In the genomic region with DNA sequence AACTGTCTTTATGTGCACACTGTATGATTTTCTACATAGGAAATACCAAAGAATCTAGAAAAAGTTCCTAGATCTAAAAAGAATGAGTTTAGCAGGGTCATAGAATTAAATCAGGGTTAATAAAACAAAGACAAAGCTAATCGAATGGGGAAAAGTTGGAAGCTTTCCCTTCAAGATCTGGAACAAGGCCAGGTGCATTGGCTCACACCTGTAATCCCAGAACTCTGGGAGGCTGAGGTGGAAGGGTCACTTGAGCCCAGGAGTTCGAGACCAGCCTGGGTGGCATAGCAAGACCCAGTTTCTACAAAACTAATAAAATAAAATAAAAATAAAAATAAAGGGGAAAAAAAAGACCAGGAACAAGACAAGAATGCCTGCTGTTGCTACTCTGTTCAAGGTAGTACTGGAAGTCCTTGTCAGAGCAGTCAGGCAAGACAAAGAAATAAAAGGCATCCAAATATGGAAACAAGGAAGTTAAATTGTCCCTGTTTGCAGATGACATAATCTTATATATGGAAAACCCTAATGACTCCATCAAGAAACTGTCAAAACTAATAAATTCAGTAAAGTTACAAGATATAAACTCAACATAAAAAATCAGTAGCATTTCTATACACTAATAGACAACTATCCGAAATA, we compare ENCODE assay signal across 19 cellular contexts.
A peak's percentile ranks its signal among the peaks of the same experiment; 100 is the strongest.
DNase-seq lines count a peak whose midpoint lies in the region; ATAC-seq, FAIRE-seq and TF ChIP-seq lines count a peak whose summit lies in the region.
"Had no signal": no experiment of that assay in that cellular context is flagged by ENCODE, and none has a peak within 500 bp of the region (broad histone marks: within the 10 kb centered on the region; RNA-seq: fewer than 3 reads in every experiment).

No MANE protein-coding gene starts in this region.

- TF ChIP-seq EP300 in A549 (IDR thresholded peaks at IDR 0.05) (no peak), suprapubic skin (IDR thresholded peaks at IDR 0.05) (no peak)

- H3K27me3 ChIP-seq in right atrium auricular region: no peaks in the 10 kb centered on the region
- H3K27me3 ChIP-seq in suprapubic skin: no peaks in the 10 kb centered on the region
- H3K27me3 ChIP-seq: left lung, uterus had no signal

- H3K27ac ChIP-seq in A549 (peak overlapping the region in 1 of 2 experiments; percentile 28; a peak in 2 of 6 replicates), right atrium auricular region (peak overlapping the region in 1 of 2 donors; percentile 90), suprapubic skin (no peak overlapping the region)
- H3K27ac ChIP-seq: left lung, uterus had no signal

- DNase-seq in A549 (ENCODE audit: low read depth in 1 of 2, low spot score in 1 of 2) (no peak), DMS53 treated with DMSO at 0.1 percent for 48 hours (lab: John Stamatoyannopoulos, UW; ENCODE audit: unreplicated experiment) (peak; percentile 89), NCI-H69 (lab: John Stamatoyannopoulos, UW) (peak; percentile 59), mucosa of gallbladder (ENCODE audit: low spot score) (no peak), iPS-NIHi7 (ENCODE audit: extremely low spot score) (no peak), right atrium auricular region (ENCODE audit: low spot score) (no peak), suprapubic skin (ENCODE audit: low spot score in 2 of 2) (no peak)
- DNase-seq: activated CD4-positive, alpha-beta T cell treated with anti-CD3 and anti-CD28 coated beads for 36 hours; activated CD8-positive, alpha-beta memory T cell treated with anti-CD3 and anti-CD28 coated beads for 24 hours; activated naive CD4-positive, alpha-beta T cell treated with anti-CD3 and anti-CD28 coated beads, Interleukin-2, amount 10 ng/mL, durations not matched to agents 7 days and 5 days; anterior cingulate cortex; left lung; NCI-H1092; NCI-H1930; posterior cingulate gyrus; Right ventricle myocardium superior; uterus had no signal

- CTCF ChIA-PET in A549 (lab: Yijun Ruan, JAX): interaction anchor here (0.6 to 1.8 kb wide), 6 partner anchors 12 to 163 kb away, joined by 3 to 6 read pairs (median 4); no protein-coding TSS in a partner anchor

- no peak for ATAC-seq in A549
- ATAC-seq: activated CD4-positive, alpha-beta T cell treated with anti-CD3 and anti-CD28 coated beads for 36 hours; left lung had no signal

- no peak for TF ChIP-seq RAD21 in A549 (conservative IDR thresholded peaks at IDR 0.05 in 1 of 2, IDR thresholded peaks at IDR 0.05 in 1 of 2)

- H3K9me3 ChIP-seq in A549: no peaks in the 10 kb centered on the region
- H3K9me3 ChIP-seq in right atrium auricular region: no peaks in the 10 kb centered on the region
- no peaks in the 10 kb centered on the region for H3K9me3 ChIP-seq in suprapubic skin
- H3K9me3 ChIP-seq: left lung, uterus had no signal

- WGBS in A549 (ENCODE audit: missing lambda C conversion rate): 81% methylated on average over 3 of the region's 3 CpGs
- 74% methylated on average over 3 of the region's 3 CpGs for WGBS in suprapubic skin

- H3K4me1 ChIP-seq in A549 (peaks cover 56% of the 10 kb centered on the region), right atrium auricular region (peaks cover 0 to 55% of the 10 kb centered on the region in 2 donors), suprapubic skin (peaks cover 12% of the 10 kb centered on the region)

- FAIRE-seq in A549 (lab: Jason Lieb, UNC) (no peak), islet of Langerhans (lab: Jason Lieb, UNC) (peak; percentile 79)
- FAIRE-seq: HTR-8/SVneo had no signal

- TF ChIP-seq CTCF in A549 (IDR thresholded peaks at IDR 0.05) (no peak), right atrium auricular region (IDR thresholded peaks at IDR 0.05) (no peak), suprapubic skin (IDR thresholded peaks at IDR 0.05) (no peak)

- H3K36me3 ChIP-seq in right atrium auricular region: peaks cover 22% of the 10 kb centered on the region
- H3K36me3 ChIP-seq in suprapubic skin: peaks cover 8% of the 10 kb centered on the region
- H3K36me3 ChIP-seq: uterus had no signal

- TF ChIP-seq POLR2A in A549 (IDR thresholded peaks at IDR 0.05; ENCODE audit: low read length) (no peak), suprapubic skin (IDR thresholded peaks at IDR 0.05) (no peak)

- H3K4me2 ChIP-seq in A549: peak overlapping the region; percentile 12; the same call in 1 of the 3 replicates

- POLR2A ChIA-PET in A549 (lab: Yijun Ruan, JAX): no interaction called here

- H3K4me3 ChIP-seq in A549 (no peak overlapping the region), right atrium auricular region (no peak overlapping the region), suprapubic skin (no peak overlapping the region)
- H3K4me3 ChIP-seq: left lung, uterus had no signal

TF ChIP-seq in A549, 52 proteins besides CTCF, POLR2A, EP300 and RAD21:
- TF ChIP-seq, protein P1, sequence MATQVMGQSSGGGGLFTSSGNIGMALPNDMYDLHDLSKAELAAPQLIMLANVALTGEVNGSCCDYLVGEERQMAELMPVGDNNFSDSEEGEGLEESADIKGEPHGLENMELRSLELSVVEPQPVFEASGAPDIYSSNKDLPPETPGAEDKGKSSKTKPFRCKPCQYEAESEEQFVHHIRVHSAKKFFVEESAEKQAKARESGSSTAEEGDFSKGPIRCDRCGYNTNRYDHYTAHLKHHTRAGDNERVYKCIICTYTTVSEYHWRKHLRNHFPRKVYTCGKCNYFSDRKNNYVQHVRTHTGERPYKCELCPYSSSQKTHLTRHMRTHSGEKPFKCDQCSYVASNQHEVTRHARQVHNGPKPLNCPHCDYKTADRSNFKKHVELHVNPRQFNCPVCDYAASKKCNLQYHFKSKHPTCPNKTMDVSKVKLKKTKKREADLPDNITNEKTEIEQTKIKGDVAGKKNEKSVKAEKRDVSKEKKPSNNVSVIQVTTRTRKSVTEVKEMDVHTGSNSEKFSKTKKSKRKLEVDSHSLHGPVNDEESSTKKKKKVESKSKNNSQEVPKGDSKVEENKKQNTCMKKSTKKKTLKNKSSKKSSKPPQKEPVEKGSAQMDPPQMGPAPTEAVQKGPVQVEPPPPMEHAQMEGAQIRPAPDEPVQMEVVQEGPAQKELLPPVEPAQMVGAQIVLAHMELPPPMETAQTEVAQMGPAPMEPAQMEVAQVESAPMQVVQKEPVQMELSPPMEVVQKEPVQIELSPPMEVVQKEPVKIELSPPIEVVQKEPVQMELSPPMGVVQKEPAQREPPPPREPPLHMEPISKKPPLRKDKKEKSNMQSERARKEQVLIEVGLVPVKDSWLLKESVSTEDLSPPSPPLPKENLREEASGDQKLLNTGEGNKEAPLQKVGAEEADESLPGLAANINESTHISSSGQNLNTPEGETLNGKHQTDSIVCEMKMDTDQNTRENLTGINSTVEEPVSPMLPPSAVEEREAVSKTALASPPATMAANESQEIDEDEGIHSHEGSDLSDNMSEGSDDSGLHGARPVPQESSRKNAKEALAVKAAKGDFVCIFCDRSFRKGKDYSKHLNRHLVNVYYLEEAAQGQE (IDR thresholded peaks at IDR 0.05): no peak
- TF ChIP-seq MYC (IDR thresholded peaks at IDR 0.05; ENCODE audit: borderline replicate concordance, low read length) (no peak), FOSB (CRISPR knock-in tag; IDR thresholded peaks at IDR 0.05) (no peak), NPAS2 (CRISPR knock-in tag; IDR thresholded peaks at IDR 0.05; ENCODE audit: borderline replicate concordance) (no peak), TFCP2L1 (CRISPR knock-in tag; IDR thresholded peaks at IDR 0.05) (no peak)
- TF ChIP-seq, protein P2, sequence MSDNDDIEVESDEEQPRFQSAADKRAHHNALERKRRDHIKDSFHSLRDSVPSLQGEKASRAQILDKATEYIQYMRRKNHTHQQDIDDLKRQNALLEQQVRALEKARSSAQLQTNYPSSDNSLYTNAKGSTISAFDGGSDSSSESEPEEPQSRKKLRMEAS (IDR thresholded peaks at IDR 0.05): no peak

Comparison
In these comparisons a context has a peak if more than half of its experiments do, and no peak if none do; other contexts are left out.
1. DNase-seq: peak in DMS53 treated with DMSO at 0.1 percent for 48 hours (single experiment) and NCI-H69 (single experiment); none in A549 (0 of 2), mucosa of gallbladder (single experiment), iPS-NIHi7 (single experiment), right atrium auricular region (single experiment) and suprapubic skin (0 of 2).